In the genomic region with DNA sequence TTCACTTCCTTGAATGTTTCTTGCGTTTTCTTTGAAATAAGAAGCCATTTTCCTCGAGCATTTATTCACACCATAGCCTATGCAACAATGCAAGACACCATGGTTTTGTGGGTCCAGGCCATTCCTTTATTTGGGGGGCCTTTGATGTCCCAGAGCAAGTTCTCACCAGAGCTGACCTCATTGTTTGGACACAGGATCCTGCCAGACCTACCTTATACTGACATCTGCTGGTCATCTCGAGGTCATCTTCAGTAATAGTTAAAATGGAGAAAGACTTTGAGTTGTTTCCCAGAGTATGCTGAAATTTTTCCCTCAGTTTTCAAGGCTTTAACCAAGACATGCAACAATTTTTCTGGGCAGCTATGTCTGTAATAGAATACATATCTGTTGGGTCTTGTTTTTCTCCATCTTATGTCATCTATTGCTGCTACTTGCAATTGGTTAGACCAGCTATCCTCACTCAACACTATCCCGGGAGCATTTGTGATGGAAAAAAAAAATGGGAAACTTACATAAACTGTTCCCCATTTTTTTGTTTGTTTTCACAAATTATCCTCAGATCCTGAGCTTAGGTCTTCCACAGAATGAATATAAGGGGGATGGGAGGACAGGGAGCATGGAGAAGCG, we compare ENCODE assay signal across 8 cellular contexts. TPM values are rescaled to one million over a fixed set of nuclear protein-coding genes. Genes with fewer than 3 reads are reported as not detected.
DNase-seq lines count a peak whose midpoint lies in the region; ATAC-seq and TF ChIP-seq lines count a peak whose summit lies in the region.

No MANE protein-coding gene starts in this region.

- no peaks in the 10 kb centered on the region for H3K4me1 Mint-ChIP-seq in effector memory CD8-positive, alpha-beta T cell (ENCODE audit: low read depth in 2 of 2)

- no peak overlapping the region for H3K27ac Mint-ChIP-seq in effector memory CD8-positive, alpha-beta T cell

- in situ Hi-C loops in SK-MEL-5 (cut with HindIII; ENCODE audit: low pct_unique_long_range_greater_than_20kb, low sequenced_read_pairs), result no loop called here

- DNase-seq in HFF-Myc (ENCODE audit: extremely low read depth, low read depth), result peak; percentile 41
- DNase-seq in SK-MEL-5 (ENCODE audit: low read depth, low spot score), result peak; percentile 68
- no peak for DNase-seq in foreskin keratinocyte
- DNase-seq in stromal cell of bone marrow (ENCODE audit: low read depth), result peak; percentile 36
- DNase-seq in effector memory CD8-positive, alpha-beta T cell, result no peak

- H3K4me3 ChIP-seq in HFF-Myc (replicated peaks; ENCODE audit: low read depth, low read length), result no peak overlapping the region

- H3K9me3 Mint-ChIP-seq in effector memory CD8-positive, alpha-beta T cell, result peaks cover 0 to 6% of the 10 kb centered on the region in 2 donors

- ATAC-seq in foreskin keratinocyte (no peak), GM18519 (IDR thresholded peaks at IDR 0.05; ENCODE audit: low FRiP score, unreplicated experiment) (no peak), HG02588 (IDR thresholded peaks at IDR 0.05; ENCODE audit: unreplicated experiment) (no peak)
- ATAC-seq in effector memory CD8-positive, alpha-beta T cell (replicated peaks), result no peak

- H3K36me3 Mint-ChIP-seq in effector memory CD8-positive, alpha-beta T cell (ENCODE audit: insufficient read depth), result peaks cover 2% of the 10 kb centered on the region

- H3K4me3 Mint-ChIP-seq in effector memory CD8-positive, alpha-beta T cell, result no peak overlapping the region

- H3K27ac ChIP-seq in C4-2B (no peak overlapping the region), foreskin keratinocyte (no peak overlapping the region)

- H3K27me3 ChIP-seq in foreskin keratinocyte, result peaks cover 30% of the 10 kb centered on the region

- peaks cover 24 to 30% of the 10 kb centered on the region in 2 donors for H3K27me3 Mint-ChIP-seq in effector memory CD8-positive, alpha-beta T cell

- TF ChIP-seq CTCF in C4-2B (conservative IDR thresholded peaks at IDR 0.05), result peak; percentile 83
- peak; percentile 67 for TF ChIP-seq CTCF in HFF-Myc (IDR thresholded peaks at IDR 0.05; ENCODE audit: low read depth, low read length, missing control alignments)
- peak; percentile 72 for TF ChIP-seq CTCF in foreskin keratinocyte (conservative IDR thresholded peaks at IDR 0.05)

- H3K4me1 ChIP-seq in foreskin keratinocyte, result no peaks in the 10 kb centered on the region

RNA-seq across cellular contexts. Expression of gene BACE2, which starts 34.0 kb away (rescaled TPM):
- total RNA-seq in SK-MEL-5 (2014; rRNA removed; shearing (Covaris generic)), result 490 and 502 TPM in 2 replicates
- 485 and 573 TPM in 2 replicates for polyA plus RNA-seq in SK-MEL-5 (2015; cell fraction: cytosol; rRNA removed)
- polyA plus RNA-seq in SK-MEL-5 (2015; cell fraction: nucleus; rRNA removed), result 123 and 129 TPM in 2 replicates
- 84.0 and 87.7 TPM in 2 replicates for total RNA-seq in foreskin keratinocyte
- polyA plus RNA-seq in foreskin keratinocyte, result 64.6 and 80.0 TPM in 2 replicates

Comparison
In these comparisons a context has a peak if more than half of its experiments do, and no peak if none do; other contexts are left out.
1. DNase-seq: peak in HFF-Myc (single experiment), SK-MEL-5 (single experiment) and stromal cell of bone marrow (single experiment); none in foreskin keratinocyte (0 of 2) and effector memory CD8-positive, alpha-beta T cell (0 of 3).
2. Peak in every context shown above with its lines, with median percentiles within 50 percentile points of each other: CTCF ChIP-seq.